30 cellular contexts compared by ENCODE assay signal in the genomic region with DNA sequence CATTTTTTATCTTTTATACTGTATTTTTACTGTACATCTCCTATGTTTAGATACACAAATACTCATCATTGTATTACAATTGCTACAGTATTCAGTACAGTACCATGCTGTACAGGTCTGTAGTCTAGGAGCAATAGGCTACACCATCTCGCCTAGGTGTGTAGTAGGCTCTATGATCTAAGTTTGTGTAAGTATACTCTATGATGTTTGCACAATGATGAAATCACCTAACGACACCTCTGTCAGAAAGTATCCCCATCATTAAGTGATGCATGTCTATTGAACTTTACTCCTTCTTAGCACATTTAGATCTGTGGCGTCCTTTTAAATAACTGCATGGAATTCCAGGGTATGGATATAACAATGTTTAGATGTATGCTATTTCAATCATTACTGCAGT.
"Had no signal": no experiment of that assay in that cellular context is flagged by ENCODE, and none has a peak within 500 bp of the region (broad histone marks: within the 10 kb centered on the region; RNA-seq: fewer than 3 reads in every experiment).

No MANE protein-coding gene starts in this region.

- DNase-seq: activated B cell treated with CpG ODN at 0.5 μM for 24 hours; activated CD4-positive, alpha-beta T cell treated with anti-CD3 and anti-CD28 coated beads for 48 hours; activated CD4-positive, alpha-beta T cell treated with anti-CD3 and anti-CD28 coated beads, Interleukin-2, amount 50 U/mL, for 1 hour; activated CD4-positive, alpha-beta T cell treated with anti-CD3 and anti-CD28 coated beads, Interleukin-2, amount 50 U/mL, for 48 hours; activated CD8-positive, alpha-beta memory T cell treated with anti-CD3 and anti-CD28 coated beads for 24 hours; activated CD8-positive, alpha-beta T cell treated with anti-CD3 and anti-CD28 coated beads for 36 hours; activated effector memory CD4-positive, alpha-beta T cell treated with Interleukin-2 at 50 U/mL for 16 hours; activated gamma-delta T cell treated with Interleukin-2 at 50 U/mL for 16 hours; activated naive CD4-positive, alpha-beta T cell treated with anti-CD3 and anti-CD28 coated beads, Interleukin-2, amount 50 U/mL, for 16 hours; activated naive CD4-positive, alpha-beta T cell treated with Interleukin-2 at 50 U/mL for 16 hours; activated T-cell treated with anti-CD3 and anti-CD28 coated beads, Interleukin-2, amount 50 U/mL, for 4 hours; amniotic stem cell; aorta; body of pancreas; caudate nucleus; cortex of kidney; dermis blood vessel endothelial cell; effector CD4-positive, alpha-beta T cell; effector memory CD8-positive, alpha-beta T cell; esophagus squamous epithelium; foreskin melanocyte; T-helper 1 cell; T-helper 17 cell; T1000; WERI-Rb-1 had no signal

- FAIRE-seq: colon, endometrium, endothelial cell of umbilical vein had no signal

- H3K27me3 ChIP-seq: body of pancreas, gastroesophageal sphincter had no signal

- H3K27ac ChIP-seq: body of pancreas, epithelial cell of prostate, esophagus squamous epithelium, gastroesophageal sphincter, WERI-Rb-1 had no signal

- H3K36me3 ChIP-seq: esophagus squamous epithelium, gastroesophageal sphincter, WERI-Rb-1 had no signal

- H3K4me3 ChIP-seq: body of pancreas, esophagus squamous epithelium, gastroesophageal sphincter had no signal

- H3K9me3 ChIP-seq: body of pancreas, esophagus squamous epithelium, gastroesophageal sphincter had no signal
